9 cellular contexts compared by ENCODE assay signal in genomic region chr3:128486692-128487537, GRCh38. TPM values are rescaled to one million over a fixed set of nuclear protein-coding genes. Genes with fewer than 3 reads are reported as not detected.
DNase-seq lines count a peak whose midpoint lies in the region; ATAC-seq and TF ChIP-seq lines count a peak whose summit lies in the region.
"Had no signal": no experiment of that assay in that cellular context is flagged by ENCODE, and none has a peak within 500 bp of the region (broad histone marks: within the 10 kb centered on the region; RNA-seq: fewer than 3 reads in every experiment).

No MANE protein-coding gene starts in this region.

- H3K23ac ChIP-seq in mesenchymal stem cell (ENCODE audit: low read length in 2 of 2), result peak overlapping the region in 1 of 2 experiments; percentile 47

- H2BK15ac ChIP-seq in mesenchymal stem cell (ENCODE audit: low read depth, poor library complexity, severe bottlenecking), result no peak overlapping the region

- H4K91ac ChIP-seq in mesenchymal stem cell (ENCODE audit: low read length), result no peak overlapping the region

- peaks cover 48% of the 10 kb centered on the region for H3K4me1 ChIP-seq in mesenchymal stem cell (ENCODE audit: control insufficient read depth, insufficient read depth, low read depth, low read length)
- peaks cover 3% of the 10 kb centered on the region for H3K4me1 ChIP-seq in urinary bladder (ENCODE audit: insufficient read depth)

- H3K4me3 ChIP-seq in choroid plexus epithelial cell (ENCODE audit: low read depth, low read length) (peak overlapping the region; percentile 63), mesenchymal stem cell (ENCODE audit: insufficient read depth in 1 of 2, low read depth in 1 of 2, low read length in 2 of 2) (peak overlapping the region; percentile 21 to 63), urinary bladder (ENCODE audit: low read depth, low read length) (peak overlapping the region; percentile 62)

- no peak overlapping the region for H2AK5ac ChIP-seq in mesenchymal stem cell (ENCODE audit: low read length, severe bottlenecking)

- H3K27me3 ChIP-seq in mesenchymal stem cell (ENCODE audit: control insufficient read depth in 1 of 2, insufficient read depth in 1 of 2, low read length in 2 of 2), result peaks cover 96 to 99% of the 10 kb centered on the region in 2 experiments

- H4K8ac ChIP-seq in mesenchymal stem cell (ENCODE audit: low read length), result peak overlapping the region; percentile 55

- no peaks in the 10 kb centered on the region for H3K79me1 ChIP-seq in mesenchymal stem cell (replicated peaks; ENCODE audit: low read length, poor library complexity, severe bottlenecking)

- no peak overlapping the region for H3K4ac ChIP-seq in mesenchymal stem cell (ENCODE audit: low read depth in 1 of 2, low read length in 2 of 2)

- TF ChIP-seq CTCF in choroid plexus epithelial cell (conservative IDR thresholded peaks at IDR 0.05; ENCODE audit: low read depth, low read length), result no peak

- no peak overlapping the region for H2BK5ac ChIP-seq in mesenchymal stem cell (ENCODE audit: low read depth, low read length, poor library complexity, severe bottlenecking)

- DNase-seq in Daoy (ENCODE audit: low read depth), result peak; percentile 49
- DNase-seq in NCI-H226, result peak; percentile 20
- DNase-seq in choroid plexus epithelial cell (ENCODE audit: low read depth), result peak; percentile 13
- peak; percentile 51 for DNase-seq in mesenchymal stem cell
- DNase-seq in kidney glomerular epithelial cell (lab: John Stamatoyannopoulos, UW), result no peak
- no peak for DNase-seq in NCI-H2107 treated with DMSO at 0.1 percent for 48 hours (lab: John Stamatoyannopoulos, UW; ENCODE audit: unreplicated experiment)

- H3K27ac ChIP-seq in mesenchymal stem cell (ENCODE audit: low read length, poor library complexity, severe bottlenecking) (no peak overlapping the region), urinary bladder (ENCODE audit: low read depth) (peak overlapping the region; percentile 53)

- H3K36me3 ChIP-seq in mesenchymal stem cell (ENCODE audit: control insufficient read depth in 1 of 2, insufficient read depth in 2 of 2, low read depth in 1 of 2, low read length in 2 of 2) (no peaks in the 10 kb centered on the region), urinary bladder (ENCODE audit: insufficient read depth) (no peaks in the 10 kb centered on the region)

- ATAC-seq in HG03565 (IDR thresholded peaks at IDR 0.05; ENCODE audit: unreplicated experiment), result no peak

- no peak overlapping the region for H2BK12ac ChIP-seq in mesenchymal stem cell (ENCODE audit: low read length in 2 of 2)

- peak overlapping the region in 1 of 2 experiments; percentile 41 for H3K14ac ChIP-seq in mesenchymal stem cell (ENCODE audit: low read length in 2 of 2)

- H3K4me2 ChIP-seq in mesenchymal stem cell (ENCODE audit: low read length, poor library complexity, severe bottlenecking), result peak overlapping the region; percentile 46

- H3K9ac ChIP-seq in mesenchymal stem cell (ENCODE audit: low read length), result no peak overlapping the region

- H3K18ac ChIP-seq in mesenchymal stem cell (ENCODE audit: low read depth in 1 of 2, low read length in 2 of 2), result peak overlapping the region in 1 of 2 experiments; percentile 46

- no peak overlapping the region for H2BK120ac ChIP-seq in mesenchymal stem cell (ENCODE audit: low read depth, low read length)

- WGBS in mesenchymal stem cell, result 1% methylated on average over 63 of the region's 75 CpGs
- WGBS in urinary bladder, result 3% methylated on average over 75 of the region's 75 CpGs

- H2AFZ ChIP-seq in mesenchymal stem cell (ENCODE audit: low read depth, low read length), result no peak overlapping the region

- no peaks in the 10 kb centered on the region for H3K9me3 ChIP-seq in mesenchymal stem cell (ENCODE audit: control insufficient read depth, low read length)

RNA-seq across cellular contexts. Expression of gene GATA2, which starts 6.1 kb away (rescaled TPM):
- 7.5 and 12.2 TPM in 2 replicates for total RNA-seq in Daoy (2014; rRNA removed; shearing (Covaris generic))
- 2.0 TPM for polyA plus RNA-seq in mesenchymal stem cell (2013, experiment 1 of 2)
- 2.2 TPM for polyA plus RNA-seq in mesenchymal stem cell (2013, experiment 2 of 2)
- 19.2 TPM for total RNA-seq in urinary bladder
- polyA plus RNA-seq in urinary bladder, result 25.7 TPM

RNA-seq across cellular contexts. Expression of gene DNAJB8, which starts 20.2 kb away (rescaled TPM):
- total RNA-seq in Daoy (2014; rRNA removed; shearing (Covaris generic)), result not detected in 2 replicates
- not detected for polyA plus RNA-seq in mesenchymal stem cell (2013, experiment 1 of 2)
- polyA plus RNA-seq in mesenchymal stem cell (2013, experiment 2 of 2), result not detected
- total RNA-seq in urinary bladder, result not detected
- polyA plus RNA-seq in urinary bladder, result not detected
- total RNA-seq: T-helper 1 cell treated with Interleukin-12 subunit alpha and Interleukin-12 subunit beta and Interleukin-4 antibody, amounts not matched to agents 30 ng/mL and 1 ng/mL, for 36 hours had no signal

Comparison
In these comparisons a context has a peak if more than half of its experiments do, and no peak if none do; other contexts are left out.
1. DNase-seq: peak in Daoy (single experiment), NCI-H226 (single experiment), choroid plexus epithelial cell (single experiment) and mesenchymal stem cell (single experiment); none in kidney glomerular epithelial cell (single experiment) and NCI-H2107 treated with DMSO at 0.1 percent for 48 hours (single experiment).
2. Peak in every context shown above with its lines, with median percentiles within 50 percentile points of each other: H3K4me3 ChIP-seq.